In genomic region chr1:57927003-57927402, GRCh38 we compare ENCODE assay signal across 26 cellular contexts.
"Had no signal": no experiment of that assay in that cellular context is flagged by ENCODE, and none has a peak within 500 bp of the region (broad histone marks: within the 10 kb centered on the region; RNA-seq: fewer than 3 reads in every experiment).

No MANE protein-coding gene starts in this region.

- FAIRE-seq: endothelial cell of umbilical vein, islet of Langerhans, keratinocyte had no signal

- H3K36me3 ChIP-seq: colonic mucosa, esophagus squamous epithelium, gastrocnemius medialis, heart right ventricle, left lung, lower lobe of right lung had no signal

- H3K27me3 Mint-ChIP-seq: dendritic cell treated with granulocyte-macrophage colony-stimulating factor and Interleukin-4, amounts not matched to agents 40 ng/mL and 50 ng/mL, for 4 days had no signal

- ATAC-seq: gastrocnemius medialis; heart right ventricle; left cardiac atrium; left lung; left ventricle myocardium superior; lower lobe of right lung; naive thymus-derived CD8-positive, alpha-beta T cell had no signal

- H3K36me3 Mint-ChIP-seq: mesothelial cell of epicardium; naive B cell; naive thymus-derived CD8-positive, alpha-beta T cell had no signal

- H3K4me3 Mint-ChIP-seq: dendritic cell treated with granulocyte-macrophage colony-stimulating factor and Interleukin-4, amounts not matched to agents 40 ng/mL and 50 ng/mL, for 4 days; mesothelial cell of epicardium; naive B cell; naive thymus-derived CD8-positive, alpha-beta T cell had no signal

- H3K4me3 ChIP-seq: colonic mucosa, dorsolateral prefrontal cortex, esophagus squamous epithelium, gastrocnemius medialis, heart right ventricle, left lung, lower lobe of right lung, mucosa of descending colon had no signal

- H3K27ac ChIP-seq: colonic mucosa, dorsolateral prefrontal cortex, esophagus squamous epithelium, gastrocnemius medialis, heart right ventricle, left lung, lower lobe of right lung had no signal

- H3K9me3 Mint-ChIP-seq: dendritic cell treated with granulocyte-macrophage colony-stimulating factor and Interleukin-4, amounts not matched to agents 40 ng/mL and 50 ng/mL, for 4 days had no signal

- DNase-seq: colonic mucosa; cortex of kidney; dorsolateral prefrontal cortex; effector CD4-positive, alpha-beta T cell; effector memory CD4-positive, alpha-beta T cell; esophagus squamous epithelium; foreskin fibroblast; foreskin melanocyte; gastrocnemius medialis; glutamatergic neuron; head of caudate nucleus; heart right ventricle; hippocampal formation; left cardiac atrium; left lung; left ventricle myocardium superior; lower lobe of right lung; mesenchymal stem cell; mucosa of descending colon; naive B cell; naive thymus-derived CD8-positive, alpha-beta T cell had no signal

- H3K4me1 Mint-ChIP-seq: naive B cell had no signal

- H3K4me1 ChIP-seq: colonic mucosa, esophagus squamous epithelium, gastrocnemius medialis, heart right ventricle, left lung, lower lobe of right lung had no signal

- H3K27me3 ChIP-seq: colonic mucosa, dorsolateral prefrontal cortex, esophagus squamous epithelium, gastrocnemius medialis, heart right ventricle, left lung had no signal

- H3K9me3 ChIP-seq: colonic mucosa, esophagus squamous epithelium, gastrocnemius medialis, heart right ventricle, left lung, lower lobe of right lung, mucosa of descending colon had no signal

- H3K27ac Mint-ChIP-seq: dendritic cell treated with granulocyte-macrophage colony-stimulating factor and Interleukin-4, amounts not matched to agents 40 ng/mL and 50 ng/mL, for 4 days; mesothelial cell of epicardium; naive B cell; naive thymus-derived CD8-positive, alpha-beta T cell had no signal
